Comparison of ENCODE assay signal across 16 cellular contexts in the genomic region with DNA sequence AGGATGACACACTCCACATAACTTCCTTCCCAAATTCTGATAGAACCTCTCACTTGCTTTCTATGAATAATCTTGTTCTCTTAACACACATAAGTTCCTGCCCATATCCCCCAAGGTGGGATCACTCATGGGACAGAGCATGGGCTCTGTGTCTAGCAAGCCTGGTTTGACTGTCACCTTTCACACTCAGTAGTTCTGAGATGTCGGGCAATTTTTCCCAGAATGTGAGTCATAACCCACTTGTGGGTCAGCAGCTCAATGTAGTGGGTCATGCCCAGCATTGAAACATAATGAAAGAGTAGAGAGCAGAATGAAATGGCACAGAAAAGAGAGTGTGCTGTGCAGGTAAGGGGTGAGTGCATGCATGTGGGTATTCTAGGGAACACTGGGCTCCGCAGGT.
DNase-seq lines count a peak whose midpoint lies in the region; ATAC-seq, FAIRE-seq and TF ChIP-seq lines count a peak whose summit lies in the region.
"Had no signal": no experiment of that assay in that cellular context is flagged by ENCODE, and none has a peak within 500 bp of the region (broad histone marks: within the 10 kb centered on the region; RNA-seq: fewer than 3 reads in every experiment).

No MANE protein-coding gene starts in this region.

- no peak for FAIRE-seq in GM12892 (lab: Jason Lieb, UNC)

- no peaks in the 10 kb centered on the region for H3K36me3 Mint-ChIP-seq in activated CD4-positive, alpha-beta memory T cell treated with anti-CD3 and anti-CD28 coated beads for 36 hours
- H3K36me3 Mint-ChIP-seq in activated CD4-positive, alpha-beta memory T cell treated with anti-CD3 and anti-CD28 coated beads, Interleukin-2, amount 10 ng/mL, durations not matched to agents 7 days and 5 days (ENCODE audit: low read depth) = no peaks in the 10 kb centered on the region
- H3K36me3 Mint-ChIP-seq in natural killer cell treated with Interleukin-12 subunit alpha and Interleukin-12 subunit beta and Interleukin-15 and Interleukin-18, amount 100 ng/mL, for 72 hours = no peaks in the 10 kb centered on the region

- no peak overlapping the region for H3K27ac Mint-ChIP-seq in activated CD4-positive, alpha-beta memory T cell treated with anti-CD3 and anti-CD28 coated beads for 36 hours
- H3K27ac Mint-ChIP-seq in activated CD4-positive, alpha-beta memory T cell treated with anti-CD3 and anti-CD28 coated beads, Interleukin-2, amount 10 ng/mL, durations not matched to agents 7 days and 5 days = no peak overlapping the region
- peak overlapping the region in 1 of 2 donors; percentile 56 for H3K27ac Mint-ChIP-seq in natural killer cell treated with Interleukin-12 subunit alpha and Interleukin-12 subunit beta and Interleukin-15 and Interleukin-18, amount 100 ng/mL, for 72 hours

- peak; percentile 91 to 96 for ATAC-seq in natural killer cell treated with Interleukin-12 subunit alpha and Interleukin-12 subunit beta and Interleukin-15 and Interleukin-18, amount 100 ng/mL, for 72 hours
- ATAC-seq in HG03135 (IDR thresholded peaks at IDR 0.05; ENCODE audit: unreplicated experiment) = no peak

- POLR2A ChIA-PET in activated CD4-positive, alpha-beta memory T cell treated with anti-CD3 and anti-CD28 coated beads for 36 hours (lab: Charles Lee) = no interaction called here
- POLR2A ChIA-PET in activated CD4-positive, alpha-beta memory T cell treated with anti-CD3 and anti-CD28 coated beads, Interleukin-2, amount 10 ng/mL, durations not matched to agents 7 days and 5 days (lab: Charles Lee) = no interaction called here

- in situ Hi-C loops in ACHN (cut with HindIII; ENCODE audit: low pct_ligation_motif_present, low pct_unique_long_range_greater_than_20kb, low sequenced_read_pairs) = no loop called here

- DNase-seq in activated CD4-positive, alpha-beta memory T cell treated with anti-CD3 and anti-CD28 coated beads for 36 hours = peak; percentile 11
- DNase-seq in activated CD4-positive, alpha-beta memory T cell treated with anti-CD3 and anti-CD28 coated beads, Interleukin-2, amount 10 ng/mL, durations not matched to agents 7 days and 5 days = no peak
- DNase-seq in ACHN (peak; percentile 51), HT1080 (ENCODE audit: low read depth) (peak; percentile 33), GM12892 (ENCODE audit: insufficient read length) (no peak)
- DNase-seq in natural killer cell treated with Interleukin-12 subunit alpha and Interleukin-12 subunit beta and Interleukin-15 and Interleukin-18, amount 100 ng/mL, for 72 hours (ENCODE audit: low spot score) = peak; percentile 74
- DNase-seq: COR-L47, H7, MG63, NCI-H1092, NCI-H2081 treated with DMSO at 0.1 percent for 48 hours, NCI-H510A treated with DMSO at 0.1 percent for 48 hours, NCI-H82, Peyer's patch, Right ventricle myocardium superior had no signal

- intact Hi-C loops in activated CD4-positive, alpha-beta memory T cell treated with anti-CD3 and anti-CD28 coated beads for 36 hours (cut with micrococcal nuclease) = no loop called here

- no peak overlapping the region for H3K4me3 Mint-ChIP-seq in activated CD4-positive, alpha-beta memory T cell treated with anti-CD3 and anti-CD28 coated beads for 36 hours
- H3K4me3 Mint-ChIP-seq in activated CD4-positive, alpha-beta memory T cell treated with anti-CD3 and anti-CD28 coated beads, Interleukin-2, amount 10 ng/mL, durations not matched to agents 7 days and 5 days = no peak overlapping the region
- peak overlapping the region; percentile 54 for H3K4me3 Mint-ChIP-seq in natural killer cell treated with Interleukin-12 subunit alpha and Interleukin-12 subunit beta and Interleukin-15 and Interleukin-18, amount 100 ng/mL, for 72 hours

- no peaks in the 10 kb centered on the region for H3K9me3 Mint-ChIP-seq in activated CD4-positive, alpha-beta memory T cell treated with anti-CD3 and anti-CD28 coated beads for 36 hours
- H3K9me3 Mint-ChIP-seq in activated CD4-positive, alpha-beta memory T cell treated with anti-CD3 and anti-CD28 coated beads, Interleukin-2, amount 10 ng/mL, durations not matched to agents 7 days and 5 days = no peaks in the 10 kb centered on the region
- H3K9me3 Mint-ChIP-seq in natural killer cell treated with Interleukin-12 subunit alpha and Interleukin-12 subunit beta and Interleukin-15 and Interleukin-18, amount 100 ng/mL, for 72 hours = no peaks in the 10 kb centered on the region

- no peaks in the 10 kb centered on the region for H3K4me1 Mint-ChIP-seq in activated CD4-positive, alpha-beta memory T cell treated with anti-CD3 and anti-CD28 coated beads for 36 hours (ENCODE audit: low read depth)
- peaks cover 13% of the 10 kb centered on the region for H3K4me1 Mint-ChIP-seq in activated CD4-positive, alpha-beta memory T cell treated with anti-CD3 and anti-CD28 coated beads, Interleukin-2, amount 10 ng/mL, durations not matched to agents 7 days and 5 days
- peaks cover 36 to 41% of the 10 kb centered on the region in 2 donors for H3K4me1 Mint-ChIP-seq in natural killer cell treated with Interleukin-12 subunit alpha and Interleukin-12 subunit beta and Interleukin-15 and Interleukin-18, amount 100 ng/mL, for 72 hours (ENCODE audit: low read depth in 2 of 2)

- CTCF ChIA-PET in activated CD4-positive, alpha-beta memory T cell treated with anti-CD3 and anti-CD28 coated beads for 36 hours (lab: Charles Lee) = no interaction called here
- CTCF ChIA-PET in activated CD4-positive, alpha-beta memory T cell treated with anti-CD3 and anti-CD28 coated beads, Interleukin-2, amount 10 ng/mL, durations not matched to agents 7 days and 5 days (lab: Charles Lee) = no interaction called here

- no peaks in the 10 kb centered on the region for H3K27me3 Mint-ChIP-seq in activated CD4-positive, alpha-beta memory T cell treated with anti-CD3 and anti-CD28 coated beads for 36 hours
- peaks cover 2% of the 10 kb centered on the region for H3K27me3 Mint-ChIP-seq in activated CD4-positive, alpha-beta memory T cell treated with anti-CD3 and anti-CD28 coated beads, Interleukin-2, amount 10 ng/mL, durations not matched to agents 7 days and 5 days
- peaks cover 0 to 4% of the 10 kb centered on the region in 2 donors for H3K27me3 Mint-ChIP-seq in natural killer cell treated with Interleukin-12 subunit alpha and Interleukin-12 subunit beta and Interleukin-15 and Interleukin-18, amount 100 ng/mL, for 72 hours

- TF ChIP-seq POLR2A in GM12892 (IDR thresholded peaks at IDR 0.05; ENCODE audit: low read depth, low read length) = no peak

Comparison
In these comparisons a context has a peak if more than half of its experiments do, and no peak if none do; other contexts are left out.
1. DNase-seq: peak in activated CD4-positive, alpha-beta memory T cell treated with anti-CD3 and anti-CD28 coated beads for 36 hours (single experiment), ACHN (single experiment), HT1080 (single experiment) and natural killer cell treated with Interleukin-12 subunit alpha and Interleukin-12 subunit beta and Interleukin-15 and Interleukin-18, amount 100 ng/mL, for 72 hours (single experiment); none in activated CD4-positive, alpha-beta memory T cell treated with anti-CD3 and anti-CD28 coated beads, Interleukin-2, amount 10 ng/mL, durations not matched to agents 7 days and 5 days (single experiment) and GM12892 (single experiment).